ENCODE assay signal across 1 cellular context in genomic region chr1:22344851-22345560, GRCh38.
TF ChIP-seq lines count a peak whose summit lies in the region.

No MANE protein-coding gene starts in this region.

TF ChIP-seq in H1, 55 proteins besides CTCF, POLR2A, EP300 and RAD21 (continued from another document):
- TF ChIP-seq CHD7 (IDR thresholded peaks at IDR 0.05; ENCODE audit: insufficient replicate concordance, low read length) (no peak), CREB1 (IDR thresholded peaks at IDR 0.05) (no peak), RBBP5 (IDR thresholded peaks at IDR 0.05; ENCODE audit: borderline replicate concordance, low read depth, low read length) (no peak), TAF1 (IDR thresholded peaks at IDR 0.05; ENCODE audit: low read depth, low read length) (no peak), TBP (IDR thresholded peaks at IDR 0.05; ENCODE audit: low read depth, low read length) (no peak)
